ENCODE assay signal across 10 cellular contexts in genomic region chr11:92211576-92212167, GRCh38. TPM values are rescaled to one million over a fixed set of nuclear protein-coding genes. Genes with fewer than 3 reads are reported as not detected.
DNase-seq lines count a peak whose midpoint lies in the region; ATAC-seq, FAIRE-seq and TF ChIP-seq lines count a peak whose summit lies in the region.
"Had no signal": no experiment of that assay in that cellular context is flagged by ENCODE, and none has a peak within 500 bp of the region (broad histone marks: within the 10 kb centered on the region; RNA-seq: fewer than 3 reads in every experiment).

No MANE protein-coding gene starts in this region.

- TF ChIP-seq POLR2A in GM12892 (IDR thresholded peaks at IDR 0.05; ENCODE audit: low read depth, low read length), result no peak

- H3K4me3 Mint-ChIP-seq in activated CD8-positive, alpha-beta memory T cell treated with anti-CD3 and anti-CD28 coated beads, Interleukin-2, amount 10 ng/mL, durations not matched to agents 7 days and 5 days, result no peak overlapping the region

- H3K36me3 Mint-ChIP-seq in activated CD8-positive, alpha-beta memory T cell treated with anti-CD3 and anti-CD28 coated beads, Interleukin-2, amount 10 ng/mL, durations not matched to agents 7 days and 5 days, result no peaks in the 10 kb centered on the region

- no peak overlapping the region for H3K27ac Mint-ChIP-seq in activated CD8-positive, alpha-beta memory T cell treated with anti-CD3 and anti-CD28 coated beads, Interleukin-2, amount 10 ng/mL, durations not matched to agents 7 days and 5 days

- DNase-seq in ELR (ENCODE audit: low read depth) (peak; percentile 1), NCI-H526 (lab: John Stamatoyannopoulos, UW) (peak; percentile 92 to 96), fibroblast of mammary gland (ENCODE audit: low read depth) (peak; percentile 17), pons (ENCODE audit: low spot score) (peak; percentile 46), COLO829 (ENCODE audit: low spot score) (no peak), GM12892 (ENCODE audit: insufficient read length) (no peak)
- DNase-seq in activated CD8-positive, alpha-beta memory T cell treated with anti-CD3 and anti-CD28 coated beads, Interleukin-2, amount 10 ng/mL, durations not matched to agents 7 days and 5 days, result no peak
- no peak for DNase-seq in stimulated activated CD4-positive, alpha-beta T cell treated with anti-CD3 and anti-CD28 coated beads, Interleukin-1b, Interleukin-23, amount 100 ng/mL, for 48 hours
- DNase-seq: NCI-H774 had no signal

- no peaks in the 10 kb centered on the region for H3K27me3 Mint-ChIP-seq in activated CD8-positive, alpha-beta memory T cell treated with anti-CD3 and anti-CD28 coated beads, Interleukin-2, amount 10 ng/mL, durations not matched to agents 7 days and 5 days

- no peaks in the 10 kb centered on the region for H3K4me1 Mint-ChIP-seq in activated CD8-positive, alpha-beta memory T cell treated with anti-CD3 and anti-CD28 coated beads, Interleukin-2, amount 10 ng/mL, durations not matched to agents 7 days and 5 days

- no peak overlapping the region for H3K4me3 ChIP-seq in fibroblast of mammary gland (ENCODE audit: control insufficient read depth, low read depth, low read length)
- H3K4me3 ChIP-seq: lung had no signal

- ATAC-seq in activated CD8-positive, alpha-beta memory T cell treated with anti-CD3 and anti-CD28 coated beads, Interleukin-2, amount 10 ng/mL, durations not matched to agents 7 days and 5 days, result no peak

- no peak for FAIRE-seq in GM12892 (lab: Jason Lieb, UNC)

- CTCF ChIA-PET in activated CD8-positive, alpha-beta memory T cell treated with anti-CD3 and anti-CD28 coated beads, Interleukin-2, amount 10 ng/mL, durations not matched to agents 7 days and 5 days (lab: Charles Lee), result no interaction called here

- peak; percentile 20 for TF ChIP-seq CTCF in fibroblast of mammary gland (conservative IDR thresholded peaks at IDR 0.05; ENCODE audit: control insufficient read depth, insufficient read depth, low read depth, low read length)

- H3K9me3 Mint-ChIP-seq in activated CD8-positive, alpha-beta memory T cell treated with anti-CD3 and anti-CD28 coated beads, Interleukin-2, amount 10 ng/mL, durations not matched to agents 7 days and 5 days (ENCODE audit: low read depth), result no peaks in the 10 kb centered on the region

RNA-seq across cellular contexts. Expression of gene FAT3, which starts 12.9 kb away (rescaled TPM):
- total RNA-seq in activated CD8-positive, alpha-beta memory T cell treated with anti-CD3 and anti-CD28 coated beads, Interleukin-2, amount 10 ng/mL, durations not matched to agents 7 days and 5 days, result not detected
- polyA plus RNA-seq in GM12892 (2012; ENCODE audit: missing spikeins), result not detected

Comparison
In these comparisons a context has a peak if more than half of its experiments do, and no peak if none do; other contexts are left out.
1. DNase-seq: peak in ELR (single experiment), NCI-H526 (2 of 2), fibroblast of mammary gland (single experiment) and pons (single experiment); none in COLO829 (single experiment), activated CD8-positive, alpha-beta memory T cell treated with anti-CD3 and anti-CD28 coated beads, Interleukin-2, amount 10 ng/mL, durations not matched to agents 7 days and 5 days (single experiment), GM12892 (single experiment) and stimulated activated CD4-positive, alpha-beta T cell treated with anti-CD3 and anti-CD28 coated beads, Interleukin-1b, Interleukin-23, amount 100 ng/mL, for 48 hours (single experiment).